ENCODE assay signal across 8 cellular contexts in the genomic region with DNA sequence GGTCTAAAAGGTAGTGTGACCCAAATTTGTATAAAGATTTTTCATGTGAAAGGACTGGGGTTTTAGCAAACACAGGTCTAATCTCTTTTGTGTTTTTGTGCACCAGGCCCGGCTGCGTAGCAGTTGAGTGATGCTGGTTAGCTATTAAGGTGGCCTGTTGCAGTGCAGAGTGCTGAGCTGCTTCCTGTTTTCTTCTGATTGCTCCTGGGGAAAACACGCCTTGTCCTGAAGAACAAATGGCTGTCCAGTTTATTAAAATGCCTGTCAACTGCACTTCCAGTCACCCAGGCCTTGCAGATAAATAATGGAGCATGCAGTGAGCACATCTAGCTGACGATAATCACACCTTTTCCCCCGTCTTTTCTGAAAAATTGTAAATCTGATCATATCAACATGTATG. TPM values are rescaled to one million over a fixed set of nuclear protein-coding genes. Genes with fewer than 3 reads are reported as not detected.
DNase-seq lines count a peak whose midpoint lies in the region; ATAC-seq, FAIRE-seq and TF ChIP-seq lines count a peak whose summit lies in the region.

No MANE protein-coding gene starts in this region.

- H3K9me3 ChIP-seq in Loucy (ENCODE audit: insufficient read depth, low read depth, low read length), result no peaks in the 10 kb centered on the region
- H3K9me3 ChIP-seq in pancreas, result no peaks in the 10 kb centered on the region

- peak overlapping the region; percentile 70 for H3K4me3 ChIP-seq in H7 (ENCODE audit: insufficient read depth, low read depth, low read length)
- H3K4me3 ChIP-seq in Loucy (ENCODE audit: low read length, poor library complexity, severe bottlenecking), result peak overlapping the region; percentile 95
- peak overlapping the region; percentile 49 to 80 (median 72) for H3K4me3 ChIP-seq in pancreas

- intact Hi-C loops in pancreas (cut with DNase I), result no loop called here

- peak; percentile 82 for FAIRE-seq in pancreas (lab: Jason Lieb, UNC)

- peak; percentile 87 for DNase-seq in GM04503 (ENCODE audit: low read depth)
- no peak for DNase-seq in H7
- peak; percentile 94 for DNase-seq in SIG-M5 (lab: John Stamatoyannopoulos, UW)
- peak; percentile 62 for DNase-seq in activated naive CD4-positive, alpha-beta T cell treated with anti-CD3 and anti-CD28 coated beads, Interleukin-2, amount 50 U/mL, for 16 hours
- peak; percentile 89 for DNase-seq in glomerular visceral epithelial cell (ENCODE audit: extremely low spot score)
- DNase-seq in pancreas, result peak in 5 of 6 donors; percentile 67 to 85 (median 77)
- DNase-seq in ureter (ENCODE audit: low spot score), result peak; percentile 83

- H3K4me1 ChIP-seq in Loucy (ENCODE audit: insufficient read depth, low read length, poor library complexity, severe bottlenecking) (peaks cover 29% of the 10 kb centered on the region), pancreas (peaks cover 10 to 19% (median 18%) of the 10 kb centered on the region in 3 donors)

- peak overlapping the region; percentile 96 to 98 (median 98) for H3K27ac ChIP-seq in pancreas

- no peaks in the 10 kb centered on the region for H3F3A ChIP-seq in Loucy (ENCODE audit: low read depth)

- peak overlapping the region; percentile 76 for H3K4me2 ChIP-seq in Loucy (ENCODE audit: low read depth, low read length, poor library complexity, severe bottlenecking)

- ATAC-seq in pancreas, result peak; percentile 75 to 91 (median 82)

- H4K20me1 ChIP-seq in Loucy (ENCODE audit: insufficient read depth, low read length, poor library complexity, severe bottlenecking), result peaks cover 15% of the 10 kb centered on the region

- peak overlapping the region; percentile 86; the same call in 1 of the 2 replicates for H2AFZ ChIP-seq in Loucy (ENCODE audit: low read length)

- no peak for TF ChIP-seq CTCF in Loucy (conservative IDR thresholded peaks at IDR 0.05; ENCODE audit: low read length)
- no peak for TF ChIP-seq CTCF in pancreas (IDR thresholded peaks at IDR 0.05)

- H3K36me3 ChIP-seq in H7 (replicated peaks; ENCODE audit: control insufficient read depth, insufficient read depth, low read length), result no peaks in the 10 kb centered on the region
- no peaks in the 10 kb centered on the region for H3K36me3 ChIP-seq in Loucy (ENCODE audit: insufficient read depth, low read length)
- no peaks in the 10 kb centered on the region for H3K36me3 ChIP-seq in pancreas

- peak overlapping the region; percentile 91 for H3K9ac ChIP-seq in Loucy (ENCODE audit: low read depth, low read length, poor library complexity, severe bottlenecking)

- H3K27me3 ChIP-seq in H7 (ENCODE audit: control insufficient read depth, insufficient read depth, low read length), result no peaks in the 10 kb centered on the region
- H3K27me3 ChIP-seq in Loucy (ENCODE audit: insufficient read depth, low read length, poor library complexity, severe bottlenecking), result no peaks in the 10 kb centered on the region
- H3K27me3 ChIP-seq in pancreas, result no peaks in the 10 kb centered on the region

- 1 to 2% methylated on average over 5 of the region's 5 CpGs for WGBS in pancreas, 2 donors

- H3K9me2 ChIP-seq in Loucy (replicated peaks; ENCODE audit: low read depth, low read length), result no peaks in the 10 kb centered on the region

- peaks cover 47% of the 10 kb centered on the region for H3K79me2 ChIP-seq in Loucy (ENCODE audit: insufficient read depth, low read length)

RNA-seq across cellular contexts. Expression of a gene that starts 1.8 kb away (rescaled TPM):
- 11.6 and 15.2 TPM in 2 replicates for total RNA-seq in H7 (2014; rRNA removed; shearing (Covaris generic))
- total RNA-seq in pancreas (10 to 100 TPM; 17.3 to 30.3 (median 25.0) TPM), ureter (58.0 TPM)
- 10 to 100 TPM; 28.5 to 35.9 TPM for polyA plus RNA-seq in pancreas

RNA-seq across cellular contexts. Expression of a gene that starts 19.3 kb away (rescaled TPM):
- not detected in 2 replicates for total RNA-seq in H7 (2014; rRNA removed; shearing (Covaris generic))
- total RNA-seq in pancreas (not detected), ureter (not detected)
- polyA plus RNA-seq in pancreas, result not detected

RNA-seq across cellular contexts. Expression of a gene that starts 21.1 kb away (rescaled TPM):
- total RNA-seq in H7 (2014; rRNA removed; shearing (Covaris generic)), result 3.6 and 6.2 TPM in 2 replicates
- total RNA-seq in pancreas (1 to 10 TPM; 3.3 to 8.9 (median 5.1) TPM), ureter (36.7 TPM)
- polyA plus RNA-seq in pancreas, result 1 to 10 TPM; 2.0 to 5.8 TPM

RNA-seq across cellular contexts. Expression of a gene that starts 43.5 kb away (rescaled TPM):
- not detected in 2 replicates for total RNA-seq in H7 (2014; rRNA removed; shearing (Covaris generic))
- total RNA-seq in pancreas (not detected), ureter (not detected)
- polyA plus RNA-seq in pancreas, result not detected
